8 cellular contexts compared by ENCODE assay signal in the genomic region with DNA sequence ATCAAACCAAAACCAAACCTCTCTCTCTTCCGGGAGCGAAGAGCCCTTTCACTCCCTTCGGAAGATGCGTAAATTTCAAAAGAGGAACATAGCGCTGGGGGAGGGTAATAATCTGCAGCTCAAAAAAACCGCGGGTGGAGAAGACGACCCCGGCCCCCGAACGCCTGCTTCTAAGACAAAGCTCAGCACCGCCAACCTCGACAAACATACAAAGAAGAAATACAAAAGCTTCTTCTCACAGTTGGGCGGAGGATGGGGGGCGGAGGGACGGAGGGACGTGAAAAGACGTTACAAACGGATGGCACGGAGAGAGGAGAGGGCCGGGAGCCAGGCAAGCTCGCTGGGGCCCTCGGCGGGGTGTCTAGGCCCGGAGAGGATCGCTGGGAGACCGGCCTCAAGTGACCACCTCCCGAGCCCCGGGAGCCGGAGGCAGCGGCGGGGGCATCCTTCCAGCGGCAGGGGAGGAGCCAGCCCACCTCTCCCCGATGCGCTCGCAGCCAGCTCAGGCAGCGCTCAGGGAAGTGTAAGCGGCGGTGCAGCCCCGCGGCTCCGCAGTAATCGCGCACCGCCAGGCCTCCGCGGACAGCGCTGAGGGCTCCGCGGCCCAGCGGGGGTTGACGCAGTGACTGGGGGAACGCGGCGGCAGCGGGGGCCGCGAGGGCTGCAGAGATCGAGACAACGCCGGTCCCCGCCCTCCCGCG. TPM values are rescaled to one million over a fixed set of nuclear protein-coding genes. Genes with fewer than 3 reads are reported as not detected.
DNase-seq lines count a peak whose midpoint lies in the region; ATAC-seq and TF ChIP-seq lines count a peak whose summit lies in the region.

No MANE protein-coding gene starts in this region.

- H3K4me3 Mint-ChIP-seq in progenitor cell of endocrine pancreas (ENCODE audit: low read depth) = peak overlapping the region; percentile 95

- H3K27me3 Mint-ChIP-seq in progenitor cell of endocrine pancreas = no peaks in the 10 kb centered on the region

- H3K36me3 Mint-ChIP-seq in progenitor cell of endocrine pancreas (ENCODE audit: insufficient read depth) = no peaks in the 10 kb centered on the region

- intact Hi-C loops in adrenal gland (cut with DNase I) = no loop called here

- no peaks in the 10 kb centered on the region for H3K9me3 ChIP-seq in adrenal gland (replicated peaks in 1 of 3)
- H3K9me3 ChIP-seq in right atrium auricular region = no peaks in the 10 kb centered on the region

- H3K9me3 Mint-ChIP-seq in progenitor cell of endocrine pancreas (ENCODE audit: low read depth) = no peaks in the 10 kb centered on the region

- 0 to 1% (median 0%) methylated on average over 24 to 64 of the region's 64 CpGs for whole genome bisulfite sequencing in adrenal gland, 4 donors

- peaks cover 21% of the 10 kb centered on the region for H3K4me1 Mint-ChIP-seq in progenitor cell of endocrine pancreas (ENCODE audit: low read depth)

- H3K27me3 ChIP-seq in adrenal gland (no peaks in the 10 kb centered on the region), right atrium auricular region (no peaks in the 10 kb centered on the region)

- peak; percentile 21 for ATAC-seq in GM21381 (IDR thresholded peaks at IDR 0.05; ENCODE audit: unreplicated experiment)

- in situ Hi-C loops in Caki2 (cut with HindIII; ENCODE audit: low pct_unique_long_range_greater_than_20kb, low sequenced_read_pairs) (no loop called here), SK-MEL-5 (cut with HindIII; ENCODE audit: low pct_unique_long_range_greater_than_20kb, low sequenced_read_pairs) (no loop called here)

- H3K4me3 ChIP-seq in adrenal gland (peak overlapping the region; percentile 89 to 97 (median 92)), right atrium auricular region (peak overlapping the region; percentile 87 to 94)

- H3K27ac Mint-ChIP-seq in progenitor cell of endocrine pancreas = peak overlapping the region; percentile 97

- H3K27ac ChIP-seq in adrenal gland (peak overlapping the region; percentile 65 to 97 (median 86)), right atrium auricular region (peak overlapping the region; percentile 80 to 90)

- H3K4me1 ChIP-seq in adrenal gland (replicated peaks in 1 of 2) = peaks cover 10 to 33% of the 10 kb centered on the region in 2 donors
- peaks cover 0 to 25% of the 10 kb centered on the region in 2 donors for H3K4me1 ChIP-seq in right atrium auricular region

- TF ChIP-seq CTCF in adrenal gland (IDR thresholded peaks at IDR 0.05) (no peak), right atrium auricular region (IDR thresholded peaks at IDR 0.05) (no peak), progenitor cell of endocrine pancreas (IDR thresholded peaks at IDR 0.05; ENCODE audit: unreplicated experiment) (no peak)

- TF ChIP-seq POLR2A in adrenal gland (IDR thresholded peaks at IDR 0.05) = no peak

- no peaks in the 10 kb centered on the region for H3K36me3 ChIP-seq in adrenal gland (replicated peaks in 1 of 2)
- no peaks in the 10 kb centered on the region for H3K36me3 ChIP-seq in right atrium auricular region

- DNase-seq in Caki2 (ENCODE audit: low read depth) (peak; percentile 57), HT-29 (ENCODE audit: low spot score) (peak; percentile 58), SK-MEL-5 (ENCODE audit: low read depth, low spot score) (peak; percentile 46), adrenal gland (peak; percentile 24 to 64 (median 42)), right atrium auricular region (ENCODE audit: low spot score) (no peak), progenitor cell of endocrine pancreas (ENCODE audit: low spot score, unreplicated experiment) (peak; percentile 44), cerebellar nuclear complex (lab: John Stamatoyannopoulos, UW) (no peak)

RNA-seq across cellular contexts. Expression of gene MKRN1, which starts 0.8 kb away (rescaled TPM):
- 62.9 and 78.5 TPM in 2 replicates for total RNA-seq in Caki2 (2014; rRNA removed; shearing (Covaris generic); ENCODE audit: low replicate concordance)
- total RNA-seq in HT-29 (2014; rRNA removed; shearing (Covaris generic)) = 52.5 and 61.8 TPM in 2 replicates
- 123 and 138 TPM in 2 replicates for total RNA-seq in SK-MEL-5 (2014; rRNA removed; shearing (Covaris generic))
- polyA plus RNA-seq in SK-MEL-5 (2015; cell fraction: cytosol; rRNA removed) = 95.2 and 114 TPM in 2 replicates
- polyA plus RNA-seq in SK-MEL-5 (2015; cell fraction: nucleus; rRNA removed) = 107 and 111 TPM in 2 replicates
- total RNA-seq in adrenal gland (100 to 1,000 TPM in 1 of 8 donors, 10 to 100 TPM in 7; 48.7 to 105 (median 61.8) TPM), right atrium auricular region (10 to 100 TPM; 65.9 to 67.2 TPM), progenitor cell of endocrine pancreas (94.0 and 99.4 TPM in 2 replicates)
- polyA plus RNA-seq in adrenal gland = 10 to 100 TPM; 43.7 to 64.0 (median 49.4) TPM

Comparison
In these comparisons a context has a peak if more than half of its experiments do, and no peak if none do; other contexts are left out.
1. DNase-seq: peak in Caki2 (single experiment), HT-29 (single experiment), SK-MEL-5 (single experiment), adrenal gland (7 of 7) and progenitor cell of endocrine pancreas (single experiment); none in right atrium auricular region (single experiment) and cerebellar nuclear complex (0 of 2).